In the genomic region with DNA sequence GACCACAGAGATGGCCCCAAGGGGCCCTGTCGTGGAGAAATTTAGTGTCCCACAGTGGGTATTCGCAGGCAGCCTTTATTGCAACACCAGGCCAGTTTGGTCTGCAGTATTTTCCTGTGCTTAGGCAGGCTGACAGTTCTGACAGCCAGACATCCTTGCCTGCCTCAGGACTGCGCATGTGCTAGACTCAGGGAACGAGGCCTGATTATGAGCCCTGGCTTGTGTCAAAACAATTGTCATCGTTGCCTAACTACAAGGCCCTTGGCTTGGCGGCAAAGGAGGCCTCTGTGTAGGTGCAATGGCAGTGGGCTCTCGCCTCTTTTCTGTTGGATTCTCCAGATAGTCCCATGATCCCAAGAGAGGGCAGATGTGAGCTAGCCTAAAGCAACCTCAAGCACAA, we compare ENCODE assay signal across 29 cellular contexts. TPM values are rescaled to one million over a fixed set of nuclear protein-coding genes. Genes with fewer than 3 reads are reported as not detected.
DNase-seq lines count a peak whose midpoint lies in the region; ATAC-seq and TF ChIP-seq lines count a peak whose summit lies in the region.
"Had no signal": no experiment of that assay in that cellular context is flagged by ENCODE, and none has a peak within 500 bp of the region (broad histone marks: within the 10 kb centered on the region; RNA-seq: fewer than 3 reads in every experiment).

No MANE protein-coding gene starts in this region.

- ATAC-seq in Right ventricle myocardium inferior, result peak; percentile 91
- ATAC-seq in right cardiac atrium, result no peak
- ATAC-seq in heart left ventricle, result peak in 2 of 4 donors; percentile 92 to 95
- no peak for ATAC-seq in left cardiac atrium
- ATAC-seq in left ventricle myocardium superior, result peak; percentile 95
- ATAC-seq in HG03432 (IDR thresholded peaks at IDR 0.05; ENCODE audit: unreplicated experiment), result no peak
- ATAC-seq: A549, GM12878 had no signal

- H3K27me3 ChIP-seq in right cardiac atrium (ENCODE audit: control insufficient read depth, insufficient read depth) (no peaks in the 10 kb centered on the region), heart left ventricle (no peaks in the 10 kb centered on the region)
- H3K27me3 ChIP-seq: BE2C, BLaER1 had no signal

- no peak for TF ChIP-seq POLR2A in heart left ventricle (IDR thresholded peaks at IDR 0.05)

- TF ChIP-seq CTCF in heart left ventricle (IDR thresholded peaks at IDR 0.05), result no peak

- H3K9me3 ChIP-seq in right cardiac atrium (ENCODE audit: control insufficient read depth, low read length) (no peaks in the 10 kb centered on the region), heart left ventricle (no peaks in the 10 kb centered on the region)
- H3K9me3 ChIP-seq: A549, BE2C, BLaER1 had no signal

- no peaks in the 10 kb centered on the region for H3K4me1 ChIP-seq in right cardiac atrium (ENCODE audit: control insufficient read depth, insufficient read depth, low read length)
- peaks cover 0 to 4% (median 0%) of the 10 kb centered on the region in 12 donors for H3K4me1 ChIP-seq in heart left ventricle
- H3K4me1 ChIP-seq: A549, BE2C, BLaER1 had no signal

- H3K36me3 ChIP-seq in heart left ventricle, result no peaks in the 10 kb centered on the region
- H3K36me3 ChIP-seq: BE2C, BLaER1 had no signal

- DNase-seq in Right ventricle myocardium inferior (ENCODE audit: missing footprints) (peak; percentile 68), right cardiac atrium (no peak), heart left ventricle (peak in 3 of 5 donors; percentile 51 to 66 (median 56)), left cardiac atrium (no peak), Ammon's horn (ENCODE audit: low spot score) (peak; percentile 3), left ventricle myocardium superior (peak; percentile 60)
- DNase-seq: AML-193; BE2C; C1 segment of cervical spinal cord; CD4-positive, alpha-beta memory T cell; CD4-positive, CD25-positive, alpha-beta regulatory T cell; CD8-positive, alpha-beta memory T cell; COR-L47; DMS 273 treated with DMSO at 0.1 percent for 48 hours; DMS153; DMS53; DMS79; DND-41; EL; GDM1 had no signal

- intact Hi-C loops in Right ventricle myocardium inferior (cut with DNase I), result no loop called here
- intact Hi-C loops in right cardiac atrium (cut with DNase I), result no loop called here
- intact Hi-C loops in heart left ventricle (cut with DNase I), result no loop called here
- intact Hi-C loops in left cardiac atrium (cut with DNase I), result no loop called here
- intact Hi-C loops in left ventricle myocardium superior (cut with micrococcal nuclease), result no loop called here

- H3K4me3 ChIP-seq in right cardiac atrium (ENCODE audit: low read length), result no peak overlapping the region
- no peak overlapping the region for H3K4me3 ChIP-seq in heart left ventricle
- H3K4me3 ChIP-seq: A549, BLaER1, GM12878 had no signal

- H3K27ac ChIP-seq in right cardiac atrium (ENCODE audit: low read length) (no peak overlapping the region), heart left ventricle (peak overlapping the region in 1 of 12 donors; percentile 42)
- H3K27ac ChIP-seq: 22Rv1, A549, BLaER1 had no signal

- WGBS in right cardiac atrium, result 57% methylated on average over 7 of the region's 7 CpGs
- WGBS in heart left ventricle, 4 donors, result 35 to 47% methylated on average over 7 of the region's 7 CpGs; no CpG with 5 or more reads in 2 of the 4 donors

RNA-seq across cellular contexts. Expression of a gene that starts 59.3 kb away (rescaled TPM):
- total RNA-seq in Right ventricle myocardium inferior (not detected), right cardiac atrium (not detected), heart left ventricle (not detected), left cardiac atrium (not detected), left ventricle myocardium superior (not detected)
- polyA plus RNA-seq in right cardiac atrium (not detected), heart left ventricle (not detected)
- total RNA-seq: A172; CD4-positive, alpha-beta memory T cell; CD4-positive, CD25-positive, alpha-beta regulatory T cell; CD8-positive, alpha-beta memory T cell; Daoy; G401; GM12878 had no signal
- polyA plus RNA-seq: A549; CD14-positive monocyte; CD4-positive, alpha-beta memory T cell; CD4-positive, CD25-positive, alpha-beta regulatory T cell; CD8-positive, alpha-beta memory T cell; GM12878 had no signal

Comparison
In these comparisons a context has a peak if more than half of its experiments do, and no peak if none do; other contexts are left out.
1. ATAC-seq: peak in Right ventricle myocardium inferior (single experiment) and left ventricle myocardium superior (single experiment); none in right cardiac atrium (0 of 2), left cardiac atrium (0 of 2) and HG03432 (single experiment).
2. DNase-seq: peak in Right ventricle myocardium inferior (single experiment), heart left ventricle (3 of 5), Ammon's horn (single experiment) and left ventricle myocardium superior (single experiment); none in right cardiac atrium (0 of 3) and left cardiac atrium (single experiment).